ENCODE assay signal across 8 cellular contexts in genomic region chrX:44343412-44343942, GRCh38. TPM values are rescaled to one million over a fixed set of nuclear protein-coding genes. Genes with fewer than 3 reads are reported as not detected.
DNase-seq lines count a peak whose midpoint lies in the region; TF ChIP-seq lines count a peak whose summit lies in the region.

Gene EFHC2, minus strand, starts transcription at chrX:44343672. Its CDS starts 84 bp downstream, at chrX:44343588.

- H4K8ac ChIP-seq in neuronal stem cell (ENCODE audit: low read depth, low read length): no peak within 1 kb of the TSS

- no peak within 1 kb of the TSS for H3K9ac ChIP-seq in neuronal stem cell (ENCODE audit: low read depth, low read length, poor library complexity)

- H3K23ac ChIP-seq in neuronal stem cell (ENCODE audit: low read depth, low read length, poor library complexity): no peak within 1 kb of the TSS

- peak within 1 kb of the TSS; percentile 69 for H3K4me2 ChIP-seq in neuronal stem cell (ENCODE audit: insufficient read depth, low read length, poor library complexity, severe bottlenecking)

- no peaks in the 10 kb centered on the region for H3K27me3 ChIP-seq in BJ (ENCODE audit: control insufficient read depth, insufficient read depth, low read length)
- no peaks in the 10 kb centered on the region for H3K27me3 ChIP-seq in neuronal stem cell (ENCODE audit: control insufficient read depth in 3 of 3, insufficient read depth in 3 of 3, low read depth in 1 of 3, low read length in 3 of 3)
- H3K27me3 ChIP-seq in tibial artery: no peaks in the 10 kb centered on the region

- no peak within 1 kb of the TSS for H2BK5ac ChIP-seq in neuronal stem cell (ENCODE audit: low read length)

- no peak within 1 kb of the TSS for H2BK15ac ChIP-seq in neuronal stem cell (ENCODE audit: low read length)

- intact Hi-C loops in tibial artery (cut with DNase I; ENCODE audit: low total_unique reads): no loop called here

- H4K91ac ChIP-seq in neuronal stem cell (ENCODE audit: low read depth, low read length, poor library complexity): no peak within 1 kb of the TSS

- H2AK5ac ChIP-seq in neuronal stem cell (ENCODE audit: low read depth, low read length): no peak within 1 kb of the TSS

- TF ChIP-seq CTCF in BJ (IDR thresholded peaks at IDR 0.05; ENCODE audit: insufficient read depth, low read depth, low read length) (no peak), tibial artery (IDR thresholded peaks at IDR 0.05) (no peak)

- peak within 1 kb of the TSS; percentile 75 for H2AFZ ChIP-seq in neuronal stem cell (ENCODE audit: low read length)

- no CpG with 5 or more reads among the region's 34 CpGs for WGBS in neuronal stem cell (ENCODE audit: extremely low coverage in 2 of 2, insufficient read length in 2 of 2, insufficient replicate concordance in 1 of 2), 2 donors

- H3K9me3 ChIP-seq in neuronal stem cell (replicated peaks in 1 of 2; ENCODE audit: control insufficient read depth in 2 of 2, insufficient read depth in 1 of 2, low read depth in 1 of 2, low read length in 2 of 2): no peaks in the 10 kb centered on the region
- H3K9me3 ChIP-seq in tibial artery: no peaks in the 10 kb centered on the region

- H3K36me3 ChIP-seq in BJ (ENCODE audit: control insufficient read depth, insufficient read depth, low read length) (no peaks in the 10 kb centered on the region), neuronal stem cell (replicated peaks in 1 of 2; ENCODE audit: control insufficient read depth in 2 of 2, insufficient read depth in 2 of 2, low read length in 2 of 2) (no peaks in the 10 kb centered on the region), tibial artery (no peaks in the 10 kb centered on the region)

- no peak within 1 kb of the TSS for H2BK12ac ChIP-seq in neuronal stem cell (ENCODE audit: low read length)

- CTCF ChIA-PET in BJ (lab: Yijun Ruan, JAX): no interaction called here
- CTCF ChIA-PET in HEK293T (lab: Yijun Ruan, JAX): interaction anchor here (0.7 kb wide), 1 partner anchor 36 kb away, joined by 5 read pairs; no protein-coding TSS in a partner anchor

- H3K4me3 ChIP-seq in BJ (ENCODE audit: low read depth, low read length): peak within 1 kb of the TSS; percentile 38
- peak within 1 kb of the TSS; percentile 28 to 73 for H3K4me3 ChIP-seq in neuronal stem cell (ENCODE audit: low read length in 2 of 2)
- H3K4me3 ChIP-seq in tibial artery: peak within 1 kb of the TSS; percentile 45 to 51

- in situ Hi-C loops in KBM-7 (cut with MboI; ENCODE audit: low pct_unique_long_range_greater_than_20kb, low sequenced_read_pairs): no loop called here

- H3K79me1 ChIP-seq in neuronal stem cell (ENCODE audit: low read depth, low read length): no peaks in the 10 kb centered on the region

- no peak within 1 kb of the TSS for H3K14ac ChIP-seq in neuronal stem cell (ENCODE audit: low read length)

- H3K18ac ChIP-seq in neuronal stem cell (ENCODE audit: low read length): peak within 1 kb of the TSS; percentile 76

- H3K4ac ChIP-seq in neuronal stem cell (ENCODE audit: low read length): no peak within 1 kb of the TSS

- H3K27ac ChIP-seq in neuronal stem cell (replicated peaks; ENCODE audit: low read length) (no peak within 1 kb of the TSS), tibial artery (no peak within 1 kb of the TSS)

- POLR2A ChIA-PET in BJ (lab: Charles Lee) (no interaction called here), HEK293T (lab: Yijun Ruan, JAX) (no interaction called here)

- H3K4me1 ChIP-seq in neuronal stem cell (ENCODE audit: control insufficient read depth in 2 of 2, insufficient read depth in 1 of 2, low read depth in 1 of 2, low read length in 2 of 2) (no peaks in the 10 kb centered on the region), tibial artery (peaks cover 0 to 6% (median 0%) of the 10 kb centered on the region in 4 donors)

- H2BK120ac ChIP-seq in neuronal stem cell (ENCODE audit: low read depth, low read length): no peak within 1 kb of the TSS

- DNase-seq in BJ (ENCODE audit: low read depth): no peak
- peak; percentile 53 for DNase-seq in KBM-7
- peak; percentile 8 to 20 for DNase-seq in activated T-helper 1 cell treated with anti-CD3 and anti-CD28 coated beads, Interleukin-2, amount 50 U/mL, for 16 hours (ENCODE audit: low read depth in 1 of 2, low spot score in 1 of 2)
- peak; percentile 11 for DNase-seq in fibroblast of peridontal ligament (ENCODE audit: extremely low read depth)
- DNase-seq in neuronal stem cell (ENCODE audit: low spot score): no peak
- DNase-seq in tibial artery: peak; percentile 23 to 65
- DNase-seq in NCI-H1048 (lab: John Stamatoyannopoulos, UW): no peak
- DNase-seq in HEK293T (ENCODE audit: extremely low spot score): no peak

TF ChIP-seq in HEK293T, 16 proteins besides CTCF, POLR2A, EP300 and RAD21:
- TF ChIP-seq LEF1 (IDR thresholded peaks at IDR 0.05; ENCODE audit: borderline replicate concordance) (no peak), ELF4 (IDR thresholded peaks at IDR 0.05) (no peak), NFRKB (IDR thresholded peaks at IDR 0.05) (no peak), SUZ12 (IDR thresholded peaks at IDR 0.05) (no peak), BHLHE40 (IDR thresholded peaks at IDR 0.05; ENCODE audit: borderline replicate concordance) (no peak), SP1 (IDR thresholded peaks at IDR 0.05) (no peak), ARNT (IDR thresholded peaks at IDR 0.05) (no peak), CTBP1 (IDR thresholded peaks at IDR 0.05; ENCODE audit: borderline replicate concordance) (no peak), FOXM1 (IDR thresholded peaks at IDR 0.05; ENCODE audit: borderline replicate concordance) (no peak), L3MBTL2 (conservative IDR thresholded peaks at IDR 0.05) (no peak), FOXK2 (IDR thresholded peaks at IDR 0.05) (no peak), HDGF (IDR thresholded peaks at IDR 0.05; ENCODE audit: borderline replicate concordance) (no peak), ZNF384 (IDR thresholded peaks at IDR 0.05) (no peak), TARDBP (IDR thresholded peaks at IDR 0.05) (no peak), FOXA1 (IDR thresholded peaks at IDR 0.05) (no peak)
- TF ChIP-seq, protein P1, sequence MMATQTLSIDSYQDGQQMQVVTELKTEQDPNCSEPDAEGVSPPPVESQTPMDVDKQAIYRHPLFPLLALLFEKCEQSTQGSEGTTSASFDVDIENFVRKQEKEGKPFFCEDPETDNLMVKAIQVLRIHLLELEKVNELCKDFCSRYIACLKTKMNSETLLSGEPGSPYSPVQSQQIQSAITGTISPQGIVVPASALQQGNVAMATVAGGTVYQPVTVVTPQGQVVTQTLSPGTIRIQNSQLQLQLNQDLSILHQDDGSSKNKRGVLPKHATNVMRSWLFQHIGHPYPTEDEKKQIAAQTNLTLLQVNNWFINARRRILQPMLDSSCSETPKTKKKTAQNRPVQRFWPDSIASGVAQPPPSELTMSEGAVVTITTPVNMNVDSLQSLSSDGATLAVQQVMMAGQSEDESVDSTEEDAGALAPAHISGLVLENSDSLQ (IDR thresholded peaks at IDR 0.05): no peak

RNA-seq across cellular contexts. Expression of gene EFHC2, which starts in this region (rescaled TPM):
- polyA plus RNA-seq in BJ (2011; rRNA removed): not detected in 2 replicates
- polyA minus RNA-seq in BJ (2011; rRNA and poly(A)+ RNA removed): not detected in 2 replicates
- polyA plus RNA-seq in neuronal stem cell (2013, experiment 1 of 2): 3.4 TPM
- polyA plus RNA-seq in neuronal stem cell (2013, experiment 2 of 2): 3.5 TPM

Comparison
In these comparisons a context has a peak if more than half of its experiments do, and no peak if none do; other contexts are left out.
1. DNase-seq: peak in KBM-7 (single experiment), activated T-helper 1 cell treated with anti-CD3 and anti-CD28 coated beads, Interleukin-2, amount 50 U/mL, for 16 hours (2 of 2), fibroblast of peridontal ligament (single experiment) and tibial artery (2 of 2); none in BJ (single experiment), neuronal stem cell (single experiment), NCI-H1048 (single experiment) and HEK293T (single experiment).
2. Peak in every context shown above with its lines, with median percentiles within 50 percentile points of each other: H3K4me3 ChIP-seq.